1 cellular context compared by ENCODE assay signal in the genomic region with DNA sequence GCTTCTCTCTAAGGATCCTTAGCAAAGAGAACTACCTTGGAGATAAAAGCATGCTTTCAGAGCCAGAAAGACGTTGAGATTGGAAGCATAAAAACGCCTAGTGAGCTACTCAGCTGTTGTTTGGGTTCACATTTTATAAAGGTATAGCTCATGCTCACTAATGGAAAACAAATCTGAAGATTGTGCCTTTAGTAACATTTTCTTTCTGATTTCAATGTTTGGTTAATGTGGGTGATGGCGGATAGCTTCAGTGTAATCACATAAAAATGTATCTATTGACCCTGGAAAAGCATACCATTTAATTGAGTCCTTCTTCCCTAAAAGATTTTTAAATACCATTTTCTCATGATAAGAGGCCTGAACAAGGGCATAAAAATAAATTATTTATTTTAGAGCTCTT.
TF ChIP-seq lines count a peak whose summit lies in the region.

No MANE protein-coding gene starts in this region.

TF ChIP-seq in endothelial cell of umbilical vein, 7 proteins besides CTCF, POLR2A, EP300 and RAD21:
- TF ChIP-seq GATA2 (IDR thresholded peaks at IDR 0.05; ENCODE audit: insufficient read depth, insufficient read length, low read depth, low read length) (no peak), MYC (IDR thresholded peaks at IDR 0.05; ENCODE audit: low read depth, low read length) (no peak), JUN (IDR thresholded peaks at IDR 0.05; ENCODE audit: borderline replicate concordance, insufficient read depth, insufficient read length, low read depth) (no peak), FOS (IDR thresholded peaks at IDR 0.05; ENCODE audit: borderline replicate concordance, insufficient read depth, low read length) (no peak), POLR2AphosphoS5 (IDR thresholded peaks at IDR 0.05; ENCODE audit: insufficient read depth, low read depth, low read length) (no peak), EZH2 (IDR thresholded peaks at IDR 0.05; ENCODE audit: borderline replicate concordance, low read depth, low read length, severe bottlenecking) (no peak)
- TF ChIP-seq, protein P1, sequence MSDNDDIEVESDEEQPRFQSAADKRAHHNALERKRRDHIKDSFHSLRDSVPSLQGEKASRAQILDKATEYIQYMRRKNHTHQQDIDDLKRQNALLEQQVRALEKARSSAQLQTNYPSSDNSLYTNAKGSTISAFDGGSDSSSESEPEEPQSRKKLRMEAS (IDR thresholded peaks at IDR 0.05; ENCODE audit: insufficient read depth, insufficient read length): no peak
